In the genomic region with DNA sequence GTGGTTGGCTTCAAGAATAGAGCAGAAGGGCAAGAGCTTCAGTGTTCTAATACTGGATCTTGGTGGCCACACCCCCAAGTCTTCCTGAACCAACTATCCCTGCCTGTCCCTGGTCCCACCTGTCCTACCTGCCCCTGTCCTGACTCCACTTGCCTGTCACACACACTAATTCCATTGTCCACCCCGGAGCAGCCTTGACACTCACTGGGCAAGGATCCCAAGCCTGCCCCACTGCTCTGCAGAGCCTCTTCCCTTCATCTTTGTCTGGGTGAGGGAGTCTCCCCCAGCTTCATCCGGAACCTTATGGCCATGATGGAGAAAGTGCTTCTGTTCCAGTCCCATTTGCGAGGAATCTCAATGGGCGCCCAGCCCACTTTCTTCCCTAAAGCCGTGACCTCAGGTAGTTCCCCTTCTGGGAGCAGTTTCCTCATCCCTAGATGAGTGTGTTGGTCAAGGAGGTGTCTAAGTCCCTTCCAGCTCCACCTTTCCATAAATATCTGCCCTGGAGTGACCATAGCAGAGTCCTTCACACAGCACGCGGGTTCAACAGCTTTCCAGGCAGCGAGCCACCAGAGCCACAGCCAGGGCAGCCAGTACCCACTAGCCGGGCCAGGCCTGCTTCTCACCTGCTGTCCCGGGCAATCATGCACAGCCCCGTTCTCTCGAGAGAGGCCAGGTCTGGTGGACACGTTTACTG, we compare ENCODE assay signal across 27 cellular contexts.
DNase-seq lines count a peak whose midpoint lies in the region; ATAC-seq, FAIRE-seq and TF ChIP-seq lines count a peak whose summit lies in the region.
"Had no signal": no experiment of that assay in that cellular context is flagged by ENCODE, and none has a peak within 500 bp of the region (broad histone marks: within the 10 kb centered on the region; RNA-seq: fewer than 3 reads in every experiment).

No MANE protein-coding gene starts in this region.

- 65% methylated on average over 11 of the region's 13 CpGs for WGBS in HepG2 (ENCODE audit: low lambda C conversion rate)
- WGBS in suprapubic skin, result 90% methylated on average over 10 of the region's 13 CpGs

- POLR2A ChIA-PET in HepG2 (lab: Yijun Ruan, JAX), result no interaction called here

- H3K4me1 Mint-ChIP-seq in glutamatergic neuron (ENCODE audit: low read depth, unreplicated experiment), result no peaks in the 10 kb centered on the region
- H3K4me1 Mint-ChIP-seq in stimulated activated effector memory CD8-positive, alpha-beta T cell treated with anti-CD3 and anti-CD28 coated beads, Interleukin-12 subunit alpha, Interleukin-12 subunit beta, amount 100 ng/mL, for 72 hours, result peaks cover 7% of the 10 kb centered on the region
- H3K4me1 Mint-ChIP-seq: activated naive CD8-positive, alpha-beta T cell treated with anti-CD3 and anti-CD28 coated beads, Interleukin-2, amount 50 U/mL, for 24 hours; endodermal cell had no signal

- TF ChIP-seq EP300 in HepG2 (IDR thresholded peaks at IDR 0.05; ENCODE audit: low read depth in 2 of 2, low read length in 2 of 2) (no peak), HepG2 (CRISPR knock-in tag; IDR thresholded peaks at IDR 0.05; ENCODE audit: borderline replicate concordance) (no peak), suprapubic skin (IDR thresholded peaks at IDR 0.05) (no peak)

- H3K9me3 ChIP-seq in HepG2 (ENCODE audit: low read length), result no peaks in the 10 kb centered on the region
- H3K9me3 ChIP-seq in suprapubic skin, result no peaks in the 10 kb centered on the region
- H3K9me3 ChIP-seq: SJSA1 had no signal

- H3K4me1 ChIP-seq in HepG2 (ENCODE audit: insufficient read depth, low read length) (peaks cover 10% of the 10 kb centered on the region), suprapubic skin (no peaks in the 10 kb centered on the region)
- H3K4me1 ChIP-seq: neural progenitor cell, SJSA1 had no signal

- no peak overlapping the region for H3K27ac ChIP-seq in HepG2 (ENCODE audit: extremely low read length, insufficient read depth, low read length)
- no peak overlapping the region for H3K27ac ChIP-seq in suprapubic skin
- H3K27ac ChIP-seq: 22Rv1, cardiac muscle cell, neural progenitor cell, SJSA1, VCaP had no signal

- intact Hi-C loops in HepG2 (cut with micrococcal nuclease; ENCODE audit: unreplicated experiment), result no loop called here

- H3K9me3 Mint-ChIP-seq in glutamatergic neuron (ENCODE audit: unreplicated experiment), result peaks cover 6% of the 10 kb centered on the region
- no peaks in the 10 kb centered on the region for H3K9me3 Mint-ChIP-seq in stimulated activated effector memory CD8-positive, alpha-beta T cell treated with anti-CD3 and anti-CD28 coated beads, Interleukin-12 subunit alpha, Interleukin-12 subunit beta, amount 100 ng/mL, for 72 hours
- H3K9me3 Mint-ChIP-seq: activated naive CD8-positive, alpha-beta T cell treated with anti-CD3 and anti-CD28 coated beads, Interleukin-2, amount 50 U/mL, for 24 hours; type B pancreatic cell had no signal

- H3K36me3 ChIP-seq in HepG2 (replicated peaks in 1 of 2; ENCODE audit: control insufficient read depth in 1 of 2, insufficient read depth in 2 of 2, low read length in 2 of 2) (no peaks in the 10 kb centered on the region), suprapubic skin (no peaks in the 10 kb centered on the region)
- H3K36me3 ChIP-seq: cardiac muscle cell, neural progenitor cell, SJSA1 had no signal

- no peak overlapping the region for H3K4me3 Mint-ChIP-seq in glutamatergic neuron (ENCODE audit: unreplicated experiment)
- no peak overlapping the region for H3K4me3 Mint-ChIP-seq in stimulated activated effector memory CD8-positive, alpha-beta T cell treated with anti-CD3 and anti-CD28 coated beads, Interleukin-12 subunit alpha, Interleukin-12 subunit beta, amount 100 ng/mL, for 72 hours
- H3K4me3 Mint-ChIP-seq: activated naive CD8-positive, alpha-beta T cell treated with anti-CD3 and anti-CD28 coated beads, Interleukin-2, amount 50 U/mL, for 24 hours; endodermal cell; neural progenitor cell; type B pancreatic cell had no signal

- H4K20me1 ChIP-seq in HepG2 (ENCODE audit: insufficient read depth, low read length), result no peaks in the 10 kb centered on the region

- no peak for TF ChIP-seq RAD21 in HepG2 (CRISPR knock-in tag; IDR thresholded peaks at IDR 0.05)

- CTCF ChIA-PET in HepG2 (lab: Yijun Ruan, JAX; ENCODE audit: low intra/inter-chr PET ratio, low total read pairs), result no interaction called here

- no peak overlapping the region for H3K27ac Mint-ChIP-seq in glutamatergic neuron (ENCODE audit: unreplicated experiment)
- H3K27ac Mint-ChIP-seq in stimulated activated effector memory CD8-positive, alpha-beta T cell treated with anti-CD3 and anti-CD28 coated beads, Interleukin-12 subunit alpha, Interleukin-12 subunit beta, amount 100 ng/mL, for 72 hours, result no peak overlapping the region
- H3K27ac Mint-ChIP-seq: activated naive CD8-positive, alpha-beta T cell treated with anti-CD3 and anti-CD28 coated beads, Interleukin-2, amount 50 U/mL, for 24 hours; endodermal cell; neural progenitor cell; type B pancreatic cell had no signal

- H3K27me3 Mint-ChIP-seq in glutamatergic neuron (ENCODE audit: unreplicated experiment), result peaks cover 4% of the 10 kb centered on the region
- H3K27me3 Mint-ChIP-seq: activated naive CD8-positive, alpha-beta T cell treated with anti-CD3 and anti-CD28 coated beads, Interleukin-2, amount 50 U/mL, for 24 hours had no signal

- FAIRE-seq in HepG2 (lab: Jason Lieb, UNC), result no peak
- FAIRE-seq: astrocyte had no signal

- ATAC-seq in HepG2, result peak; percentile 22; the same call in 1 of the 3 replicates
- no peak for ATAC-seq in stimulated activated effector memory CD8-positive, alpha-beta T cell treated with anti-CD3 and anti-CD28 coated beads, Interleukin-12 subunit alpha, Interleukin-12 subunit beta, amount 100 ng/mL, for 72 hours
- ATAC-seq: esophagus mucosa had no signal

- no peak overlapping the region for H3K9ac ChIP-seq in HepG2 (ENCODE audit: insufficient read depth, low read depth, low read length)
- H3K9ac ChIP-seq: neural progenitor cell had no signal

- H3K4me2 ChIP-seq in HepG2 (ENCODE audit: low read depth, low read length), result no peak overlapping the region
- H3K4me2 ChIP-seq: neural progenitor cell had no signal

- no peak overlapping the region for H3K4me3 ChIP-seq in HepG2 (replicated peaks in 1 of 3; ENCODE audit: insufficient read depth in 1 of 3, low read depth in 2 of 3, low read length in 3 of 3)
- H3K4me3 ChIP-seq in suprapubic skin, result no peak overlapping the region
- H3K4me3 ChIP-seq: cardiac muscle cell, neural progenitor cell, SJSA1 had no signal

- in situ Hi-C loops in HepG2 (cut with HindIII; ENCODE audit: extremely low pct_ligation_motif_present, low pct_unique_long_range_greater_than_20kb), result no loop called here

- no peak overlapping the region for H2AFZ ChIP-seq in HepG2 (ENCODE audit: low read length)
- H2AFZ ChIP-seq: neural progenitor cell had no signal

- H3K36me3 Mint-ChIP-seq in glutamatergic neuron (ENCODE audit: unreplicated experiment), result no peaks in the 10 kb centered on the region
- H3K36me3 Mint-ChIP-seq in stimulated activated effector memory CD8-positive, alpha-beta T cell treated with anti-CD3 and anti-CD28 coated beads, Interleukin-12 subunit alpha, Interleukin-12 subunit beta, amount 100 ng/mL, for 72 hours, result no peaks in the 10 kb centered on the region
- H3K36me3 Mint-ChIP-seq: neural progenitor cell, type B pancreatic cell had no signal

- H3K27me3 ChIP-seq in HepG2 (ENCODE audit: control insufficient read depth in 1 of 2, insufficient read depth in 2 of 2, low read length in 2 of 2), result peaks cover 4 to 21% of the 10 kb centered on the region in 2 experiments; a peak in 3 of 5 replicates
- no peaks in the 10 kb centered on the region for H3K27me3 ChIP-seq in suprapubic skin
- H3K27me3 ChIP-seq: cardiac muscle cell, neural progenitor cell, SJSA1 had no signal

- DNase-seq in activated CD4-positive, CD25-positive, alpha-beta regulatory T cell treated with anti-CD3 and anti-CD28 coated beads, Interleukin-2, amount 50 U/mL, for 72 hours, result peak; percentile 21
- DNase-seq in activated CD4-positive, CD25-positive, alpha-beta regulatory T cell (lab: John Stamatoyannopoulos, UW), result no peak
- DNase-seq in glutamatergic neuron (peak; percentile 6), HepG2 (ENCODE audit: low spot score) (no peak), suprapubic skin (ENCODE audit: low spot score in 2 of 2) (peak; percentile 19 to 68), nucleus accumbens (lab: John Stamatoyannopoulos, UW) (no peak), mucosa of gallbladder (ENCODE audit: low spot score) (no peak)
- DNase-seq in stimulated activated effector memory CD8-positive, alpha-beta T cell treated with anti-CD3 and anti-CD28 coated beads, Interleukin-12 subunit alpha, Interleukin-12 subunit beta, amount 100 ng/mL, for 72 hours (ENCODE audit: low spot score in 2 of 2), result no peak
- DNase-seq: activated CD4-positive, alpha-beta T cell treated with anti-CD3 and anti-CD28 coated beads for 48 hours; activated naive CD8-positive, alpha-beta T cell treated with anti-CD3 and anti-CD28 coated beads, Interleukin-2, amount 50 U/mL, for 24 hours; DMS79; GDM1; NCI-H1048; NCI-H187; NCI-H2171; NCI-H510A; stimulated activated CD4-positive, alpha-beta T cell treated with anti-CD3 and anti-CD28 coated beads, Interleukin-4, amount 100 ng/mL, for 24 hours; T-helper 9 cell had no signal

- TF ChIP-seq CTCF in glutamatergic neuron (IDR thresholded peaks at IDR 0.05; ENCODE audit: partially characterized antibody, unreplicated experiment) (no peak), HepG2 (CRISPR knock-in tag; IDR thresholded peaks at IDR 0.05) (no peak), suprapubic skin (IDR thresholded peaks at IDR 0.05) (no peak)

- BruUV-seq in HepG2 (replicated peaks; lab: Mats Ljungman, UMichigan), result no TSS peak

- TF ChIP-seq POLR2A in HepG2 (IDR thresholded peaks at IDR 0.05; ENCODE audit: insufficient read depth in 1 of 2, low read depth in 2 of 2, low read length in 2 of 2) (no peak), suprapubic skin (IDR thresholded peaks at IDR 0.05) (no peak)

- no peaks in the 10 kb centered on the region for H3K79me2 ChIP-seq in HepG2 (ENCODE audit: insufficient read depth, low read length)

TF ChIP-seq in HepG2, 621 proteins besides CTCF, POLR2A, EP300 and RAD21 (continues in another document):
- TF ChIP-seq, protein P1, sequence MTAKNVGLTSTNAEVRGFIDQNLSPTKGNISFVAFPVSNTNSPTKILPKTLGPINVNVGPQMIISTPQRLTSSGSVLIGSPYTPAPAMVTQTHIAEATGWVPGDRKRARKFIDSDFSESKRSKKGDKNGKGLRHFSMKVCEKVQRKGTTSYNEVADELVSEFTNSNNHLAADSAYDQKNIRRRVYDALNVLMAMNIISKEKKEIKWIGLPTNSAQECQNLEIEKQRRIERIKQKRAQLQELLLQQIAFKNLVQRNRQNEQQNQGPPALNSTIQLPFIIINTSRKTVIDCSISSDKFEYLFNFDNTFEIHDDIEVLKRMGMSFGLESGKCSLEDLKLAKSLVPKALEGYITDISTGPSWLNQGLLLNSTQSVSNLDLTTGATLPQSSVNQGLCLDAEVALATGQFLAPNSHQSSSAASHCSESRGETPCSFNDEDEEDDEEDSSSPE (CRISPR knock-in tag; IDR thresholded peaks at IDR 0.05), result no peak
- TF ChIP-seq, protein P2, sequence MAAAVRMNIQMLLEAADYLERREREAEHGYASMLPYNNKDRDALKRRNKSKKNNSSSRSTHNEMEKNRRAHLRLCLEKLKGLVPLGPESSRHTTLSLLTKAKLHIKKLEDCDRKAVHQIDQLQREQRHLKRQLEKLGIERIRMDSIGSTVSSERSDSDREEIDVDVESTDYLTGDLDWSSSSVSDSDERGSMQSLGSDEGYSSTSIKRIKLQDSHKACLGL (CRISPR knock-in tag; IDR thresholded peaks at IDR 0.05), result no peak

Comparison
In these comparisons a context has a peak if more than half of its experiments do, and no peak if none do; other contexts are left out.
1. DNase-seq: peak in activated CD4-positive, CD25-positive, alpha-beta regulatory T cell treated with anti-CD3 and anti-CD28 coated beads, Interleukin-2, amount 50 U/mL, for 72 hours (single experiment), glutamatergic neuron (single experiment) and suprapubic skin (2 of 2); none in activated CD4-positive, CD25-positive, alpha-beta regulatory T cell (0 of 4), HepG2 (single experiment), nucleus accumbens (0 of 56), mucosa of gallbladder (single experiment) and stimulated activated effector memory CD8-positive, alpha-beta T cell treated with anti-CD3 and anti-CD28 coated beads, Interleukin-12 subunit alpha, Interleukin-12 subunit beta, amount 100 ng/mL, for 72 hours (0 of 2).